In genomic region chr2:105581568-105581944, GRCh38 we compare ENCODE assay signal across 15 cellular contexts.
DNase-seq lines count a peak whose midpoint lies in the region; ATAC-seq and TF ChIP-seq lines count a peak whose summit lies in the region.
"Had no signal": no experiment of that assay in that cellular context is flagged by ENCODE, and none has a peak within 500 bp of the region (broad histone marks: within the 10 kb centered on the region; RNA-seq: fewer than 3 reads in every experiment).

No MANE protein-coding gene starts in this region.

- TF ChIP-seq POLR2A in body of pancreas (IDR thresholded peaks at IDR 0.05) = no peak

- H3K27me3 ChIP-seq in body of pancreas = no peaks in the 10 kb centered on the region
- H3K27me3 ChIP-seq in BE2C = no peaks in the 10 kb centered on the region
- H3K27me3 ChIP-seq: SJCRH30 had no signal

- POLR2A ChIA-PET in activated CD8-positive, alpha-beta T cell treated with anti-CD3 and anti-CD28 coated beads for 36 hours (lab: Charles Lee) = no interaction called here
- POLR2A ChIA-PET in activated CD8-positive, alpha-beta T cell treated with anti-CD3 and anti-CD28 coated beads, Interleukin-2, amount 10 ng/mL, durations not matched to agents 7 days and 5 days (lab: Charles Lee) = no interaction called here

- ATAC-seq in activated CD8-positive, alpha-beta T cell treated with anti-CD3 and anti-CD28 coated beads for 36 hours = peak; percentile 75
- ATAC-seq in activated CD8-positive, alpha-beta T cell treated with anti-CD3 and anti-CD28 coated beads, Interleukin-2, amount 10 ng/mL, durations not matched to agents 7 days and 5 days = no peak
- no peak for ATAC-seq in body of pancreas
- ATAC-seq in stimulated activated naive CD8-positive, alpha-beta T cell treated with anti-CD3 and anti-CD28 coated beads, Interleukin-15, Interleukin-2, amounts not matched to agents 100 U/mL and 50 U/mL, for 24 hours = peak; percentile 74
- no peak for ATAC-seq in left cardiac atrium

- H3K27ac Mint-ChIP-seq in activated CD8-positive, alpha-beta T cell treated with anti-CD3 and anti-CD28 coated beads for 36 hours = no peak overlapping the region
- H3K27ac Mint-ChIP-seq in activated CD8-positive, alpha-beta T cell treated with anti-CD3 and anti-CD28 coated beads, Interleukin-2, amount 10 ng/mL, durations not matched to agents 7 days and 5 days = no peak overlapping the region
- H3K27ac Mint-ChIP-seq: CD4-positive, alpha-beta T cell had no signal

- peaks cover 37% of the 10 kb centered on the region for H3K4me1 Mint-ChIP-seq in activated CD8-positive, alpha-beta T cell treated with anti-CD3 and anti-CD28 coated beads for 36 hours (ENCODE audit: low read depth)
- H3K4me1 Mint-ChIP-seq in activated CD8-positive, alpha-beta T cell treated with anti-CD3 and anti-CD28 coated beads, Interleukin-2, amount 10 ng/mL, durations not matched to agents 7 days and 5 days (ENCODE audit: low read depth) = peaks cover 17% of the 10 kb centered on the region

- CTCF ChIA-PET in activated CD8-positive, alpha-beta T cell treated with anti-CD3 and anti-CD28 coated beads for 36 hours (lab: Charles Lee) = interaction anchor here (2.0 kb wide), 1 partner anchor 513 kb away, joined by 5 read pairs; no protein-coding TSS in a partner anchor
- CTCF ChIA-PET in activated CD8-positive, alpha-beta T cell treated with anti-CD3 and anti-CD28 coated beads, Interleukin-2, amount 10 ng/mL, durations not matched to agents 7 days and 5 days (lab: Charles Lee) = interaction anchor here (0.9 to 1.6 kb wide), 3 partner anchors 10 to 166 kb away, joined by 3 to 4 read pairs (median 3); no protein-coding TSS in a partner anchor

- WGBS in body of pancreas, 2 donors = 68 to 71% methylated on average over 3 of the region's 3 CpGs

- TF ChIP-seq CTCF in activated CD8-positive, alpha-beta T cell treated with anti-CD3 and anti-CD28 coated beads for 36 hours (IDR thresholded peaks at IDR 0.05) = no peak
- no peak for TF ChIP-seq CTCF in body of pancreas (IDR thresholded peaks at IDR 0.05)
- TF ChIP-seq CTCF in BE2C (IDR thresholded peaks at IDR 0.05; ENCODE audit: low read depth, low read length) = no peak

- H3K9me3 ChIP-seq in body of pancreas (no peaks in the 10 kb centered on the region), BE2C (no peaks in the 10 kb centered on the region)

- no peaks in the 10 kb centered on the region for H3K27me3 Mint-ChIP-seq in activated CD8-positive, alpha-beta T cell treated with anti-CD3 and anti-CD28 coated beads for 36 hours
- H3K27me3 Mint-ChIP-seq in activated CD8-positive, alpha-beta T cell treated with anti-CD3 and anti-CD28 coated beads, Interleukin-2, amount 10 ng/mL, durations not matched to agents 7 days and 5 days (ENCODE audit: low read depth) = no peaks in the 10 kb centered on the region
- H3K27me3 Mint-ChIP-seq: CD4-positive, alpha-beta T cell had no signal

- H3K4me3 Mint-ChIP-seq in activated CD8-positive, alpha-beta T cell treated with anti-CD3 and anti-CD28 coated beads for 36 hours = no peak overlapping the region
- no peak overlapping the region for H3K4me3 Mint-ChIP-seq in activated CD8-positive, alpha-beta T cell treated with anti-CD3 and anti-CD28 coated beads, Interleukin-2, amount 10 ng/mL, durations not matched to agents 7 days and 5 days
- H3K4me3 Mint-ChIP-seq: CD4-positive, alpha-beta T cell had no signal

- H3K27ac ChIP-seq in body of pancreas = peak overlapping the region; percentile 9 to 84 (median 76)
- H3K27ac ChIP-seq: SJCRH30 had no signal

- intact Hi-C loops in activated CD8-positive, alpha-beta T cell treated with anti-CD3 and anti-CD28 coated beads for 36 hours (cut with micrococcal nuclease) = loop anchor here (10.0 kb wide), 1 partner anchor 163 kb away; the partner anchor contains the start of gene NCK2
- intact Hi-C loops in body of pancreas (cut with DNase I) (no loop called here), left cardiac atrium (cut with DNase I) (no loop called here)

- no peaks in the 10 kb centered on the region for H3K9me3 Mint-ChIP-seq in activated CD8-positive, alpha-beta T cell treated with anti-CD3 and anti-CD28 coated beads for 36 hours
- no peaks in the 10 kb centered on the region for H3K9me3 Mint-ChIP-seq in activated CD8-positive, alpha-beta T cell treated with anti-CD3 and anti-CD28 coated beads, Interleukin-2, amount 10 ng/mL, durations not matched to agents 7 days and 5 days (ENCODE audit: insufficient read depth)
- H3K9me3 Mint-ChIP-seq: CD4-positive, alpha-beta T cell had no signal

- DNase-seq in activated CD8-positive, alpha-beta T cell treated with anti-CD3 and anti-CD28 coated beads for 36 hours = no peak
- no peak for DNase-seq in activated CD8-positive, alpha-beta T cell treated with anti-CD3 and anti-CD28 coated beads, Interleukin-2, amount 10 ng/mL, durations not matched to agents 7 days and 5 days
- DNase-seq in HT1080 (ENCODE audit: low read depth) (peak; percentile 10), body of pancreas (no peak), MV-4-11 (lab: John Stamatoyannopoulos, UW) (no peak), BE2C (no peak), left cardiac atrium (no peak)
- DNase-seq in stimulated activated naive CD8-positive, alpha-beta T cell treated with anti-CD3 and anti-CD28 coated beads, Interleukin-15, Interleukin-2, amounts not matched to agents 100 U/mL and 50 U/mL, for 24 hours = no peak
- DNase-seq: CD4-positive, alpha-beta T cell; KBM-7; NCI-H1417; NCI-H1930; NCI-H226; NCI-H524; SJCRH30 had no signal

- H3K4me1 ChIP-seq in body of pancreas = peaks cover 8% of the 10 kb centered on the region
- no peaks in the 10 kb centered on the region for H3K4me1 ChIP-seq in BE2C

- H3K36me3 Mint-ChIP-seq in activated CD8-positive, alpha-beta T cell treated with anti-CD3 and anti-CD28 coated beads for 36 hours (ENCODE audit: low read depth) = no peaks in the 10 kb centered on the region
- peaks cover 5% of the 10 kb centered on the region for H3K36me3 Mint-ChIP-seq in activated CD8-positive, alpha-beta T cell treated with anti-CD3 and anti-CD28 coated beads, Interleukin-2, amount 10 ng/mL, durations not matched to agents 7 days and 5 days (ENCODE audit: low read depth)

- H3K4me3 ChIP-seq in body of pancreas = no peak overlapping the region
- H3K4me3 ChIP-seq in BE2C (ENCODE audit: low read depth, low read length) = no peak overlapping the region
- H3K4me3 ChIP-seq: SJCRH30 had no signal

- H3K36me3 ChIP-seq in body of pancreas (replicated peaks in 1 of 2; ENCODE audit: insufficient read depth in 1 of 2, low read depth in 2 of 2) (no peaks in the 10 kb centered on the region), BE2C (no peaks in the 10 kb centered on the region)
- H3K36me3 ChIP-seq: SJCRH30 had no signal

Comparison
In these comparisons a context has a peak if more than half of its experiments do, and no peak if none do; other contexts are left out.
1. ATAC-seq: peak in activated CD8-positive, alpha-beta T cell treated with anti-CD3 and anti-CD28 coated beads for 36 hours (single experiment) and stimulated activated naive CD8-positive, alpha-beta T cell treated with anti-CD3 and anti-CD28 coated beads, Interleukin-15, Interleukin-2, amounts not matched to agents 100 U/mL and 50 U/mL, for 24 hours (single experiment); none in activated CD8-positive, alpha-beta T cell treated with anti-CD3 and anti-CD28 coated beads, Interleukin-2, amount 10 ng/mL, durations not matched to agents 7 days and 5 days (single experiment), body of pancreas (single experiment) and left cardiac atrium (0 of 2).